23 cellular contexts compared by ENCODE assay signal in genomic region chr3:188031106-188031505, GRCh38.
"Had no signal": no experiment of that assay in that cellular context is flagged by ENCODE, and none has a peak within 500 bp of the region (broad histone marks: within the 10 kb centered on the region; RNA-seq: fewer than 3 reads in every experiment).

No MANE protein-coding gene starts in this region.

- H3K4me2 ChIP-seq: KMS-11 had no signal

- H3K27ac Mint-ChIP-seq: activated CD8-positive, alpha-beta T cell treated with anti-CD3 and anti-CD28 coated beads, Interleukin-2, amount 10 ng/mL, durations not matched to agents 7 days and 5 days; activated naive CD4-positive, alpha-beta T cell treated with anti-CD3 and anti-CD28 coated beads, Interleukin-2, amount 50 U/mL, for 24 hours had no signal

- H3K36me3 ChIP-seq: breast epithelium had no signal

- H3K36me3 Mint-ChIP-seq: activated naive CD4-positive, alpha-beta T cell treated with anti-CD3 and anti-CD28 coated beads, Interleukin-2, amount 50 U/mL, for 24 hours had no signal

- H3K9me3 ChIP-seq: breast epithelium had no signal

- H3K4me1 Mint-ChIP-seq: activated naive CD4-positive, alpha-beta T cell treated with anti-CD3 and anti-CD28 coated beads, Interleukin-2, amount 50 U/mL, for 24 hours had no signal

- H3K27me3 ChIP-seq: breast epithelium had no signal

- H3K27ac ChIP-seq: breast epithelium, KMS-11, VCaP had no signal

- H3K4me3 Mint-ChIP-seq: activated CD8-positive, alpha-beta T cell treated with anti-CD3 and anti-CD28 coated beads, Interleukin-2, amount 10 ng/mL, durations not matched to agents 7 days and 5 days; activated naive CD4-positive, alpha-beta T cell treated with anti-CD3 and anti-CD28 coated beads, Interleukin-2, amount 50 U/mL, for 24 hours had no signal

- H3K4me1 ChIP-seq: breast epithelium had no signal

- H3K27me3 Mint-ChIP-seq: activated naive CD4-positive, alpha-beta T cell treated with anti-CD3 and anti-CD28 coated beads, Interleukin-2, amount 50 U/mL, for 24 hours had no signal

- ATAC-seq: activated CD8-positive, alpha-beta T cell treated with anti-CD3 and anti-CD28 coated beads, Interleukin-2, amount 10 ng/mL, durations not matched to agents 7 days and 5 days had no signal

- H3K4me3 ChIP-seq: breast epithelium had no signal

- H3K9ac ChIP-seq: KMS-11 had no signal

- H3K9me3 Mint-ChIP-seq: activated naive CD4-positive, alpha-beta T cell treated with anti-CD3 and anti-CD28 coated beads, Interleukin-2, amount 50 U/mL, for 24 hours had no signal

- DNase-seq: activated CD4-positive, alpha-beta T cell treated with anti-CD3 and anti-CD28 coated beads for 4 hours; activated CD4-positive, alpha-beta T cell treated with anti-CD3 and anti-CD28 coated beads, Interleukin-2, amount 50 U/mL, for 4 hours; activated CD4-positive, CD25-positive, alpha-beta regulatory T cell; activated CD8-positive, alpha-beta memory T cell treated with anti-CD3 and anti-CD28 coated beads, Interleukin-2, amount 50 U/mL, for 48 hours; activated CD8-positive, alpha-beta T cell treated with anti-CD3 and anti-CD28 coated beads, Interleukin-2, amount 10 ng/mL, durations not matched to agents 7 days and 5 days; activated effector memory CD4-positive, alpha-beta T cell treated with Interleukin-2 at 50 U/mL for 16 hours; activated naive CD4-positive, alpha-beta T cell; activated T-cell treated with anti-CD3 and anti-CD28 coated beads, Interleukin-2, amount 50 U/mL, for 1 hour; aorta; caudate nucleus; NCI-H1048; NCI-H1417; NCI-H1930; NCI-H2171; NCI-H2227 treated with DMSO at 0.1 percent for 48 hours; NCI-H446 treated with DMSO at 0.1 percent for 48 hours; NCI-H748 treated with DMSO at 0.1 percent for 48 hours; SIG-M5; T-helper 1 cell had no signal
